Comparison of ENCODE assay signal across 35 cellular contexts in genomic region chr1:98992844-98993243, GRCh38. TPM values are rescaled to one million over a fixed set of nuclear protein-coding genes. Genes with fewer than 3 reads are reported as not detected.
"Had no signal": no experiment of that assay in that cellular context is flagged by ENCODE, and none has a peak within 500 bp of the region (broad histone marks: within the 10 kb centered on the region; RNA-seq: fewer than 3 reads in every experiment).

No MANE protein-coding gene starts in this region.

- H3K4me1 ChIP-seq: adrenal gland, body of pancreas, esophagus squamous epithelium, gastroesophageal sphincter, heart right ventricle had no signal

- H3K27me3 ChIP-seq: adrenal gland, body of pancreas, esophagus squamous epithelium, gastroesophageal sphincter had no signal

- H3K36me3 ChIP-seq: adrenal gland, esophagus squamous epithelium, gastroesophageal sphincter, heart right ventricle had no signal

- DNase-seq: activated CD4-positive, alpha-beta memory T cell treated with anti-CD3 and anti-CD28 coated beads for 36 hours; activated CD4-positive, alpha-beta T cell treated with anti-CD3 and anti-CD28 coated beads for 36 hours; activated CD4-positive, alpha-beta T cell treated with anti-CD3 and anti-CD28 coated beads, Interleukin-2, amount 10 ng/mL, durations not matched to agents 24 days and 14 days; activated CD4-positive, CD25-positive, alpha-beta regulatory T cell; activated CD4-positive, CD25-positive, alpha-beta regulatory T cell treated with anti-CD3 and anti-CD28 coated beads, Interleukin-2, amount 50 U/mL, for 72 hours; activated CD8-positive, alpha-beta memory T cell treated with anti-CD3 and anti-CD28 coated beads, Interleukin-2, amount 10 ng/mL, durations not matched to agents 7 days and 5 days; activated CD8-positive, alpha-beta memory T cell treated with anti-CD3 and anti-CD28 coated beads, Interleukin-2, amount 50 U/mL, for 4 hours; activated CD8-positive, alpha-beta T cell treated with anti-CD3 and anti-CD28 coated beads, Interleukin-2, amount 10 ng/mL, durations not matched to agents 7 days and 5 days; activated effector memory CD4-positive, alpha-beta T cell treated with anti-CD3 and anti-CD28 coated beads, Interleukin-2, amount 50 U/mL, for 16 hours; activated naive CD4-positive, alpha-beta T cell treated with anti-CD3 and anti-CD28 coated beads for 36 hours; activated naive CD8-positive, alpha-beta T cell treated with anti-CD3 and anti-CD28 coated beads for 36 hours; activated naive CD8-positive, alpha-beta T cell treated with anti-CD3 and anti-CD28 coated beads, Interleukin-2, amount 50 U/mL, for 24 hours; activated T-cell treated with anti-CD3 and anti-CD28 coated beads, Interleukin-2, amount 50 U/mL, for 1 hour; activated T-cell treated with anti-CD3 and anti-CD28 coated beads, Interleukin-2, amount 50 U/mL, for 48 hours; adrenal gland; amygdala; aorta; body of pancreas; caudate nucleus; cortex of kidney; dermis blood vessel endothelial cell; effector CD4-positive, alpha-beta T cell; esophagus squamous epithelium; heart right ventricle; T-helper 2 cell had no signal

- ATAC-seq: activated CD4-positive, alpha-beta T cell treated with anti-CD3 and anti-CD28 coated beads for 36 hours; activated CD8-positive, alpha-beta memory T cell treated with anti-CD3 and anti-CD28 coated beads, Interleukin-2, amount 10 ng/mL, durations not matched to agents 7 days and 5 days; activated CD8-positive, alpha-beta T cell treated with anti-CD3 and anti-CD28 coated beads, Interleukin-2, amount 10 ng/mL, durations not matched to agents 7 days and 5 days; activated naive CD8-positive, alpha-beta T cell treated with anti-CD3 and anti-CD28 coated beads, Interleukin-2, amount 50 U/mL, for 24 hours; body of pancreas; gastroesophageal sphincter; heart right ventricle had no signal

- H3K9me3 ChIP-seq: adrenal gland, body of pancreas, esophagus squamous epithelium, gastroesophageal sphincter, heart right ventricle had no signal

- H3K4me3 ChIP-seq: adrenal gland, body of pancreas, esophagus squamous epithelium, gastroesophageal sphincter, heart right ventricle had no signal

- H3K27ac ChIP-seq: adrenal gland, body of pancreas, esophagus squamous epithelium, gastroesophageal sphincter, heart right ventricle had no signal

- FAIRE-seq: colon, endometrium, endothelial cell of umbilical vein had no signal

RNA-seq across cellular contexts. Expression of gene PLPPR5, which starts 11.8 kb away (rescaled TPM):
- total RNA-seq: activated CD4-positive, alpha-beta memory T cell treated with anti-CD3 and anti-CD28 coated beads for 36 hours; activated CD4-positive, alpha-beta T cell treated with anti-CD3 and anti-CD28 coated beads for 36 hours; activated CD4-positive, alpha-beta T cell treated with anti-CD3 and anti-CD28 coated beads, Interleukin-2, amount 10 ng/mL, durations not matched to agents 24 days and 14 days; activated CD8-positive, alpha-beta memory T cell treated with anti-CD3 and anti-CD28 coated beads for 36 hours; activated CD8-positive, alpha-beta memory T cell treated with anti-CD3 and anti-CD28 coated beads, Interleukin-2, amount 10 ng/mL, durations not matched to agents 7 days and 5 days; activated CD8-positive, alpha-beta T cell treated with anti-CD3 and anti-CD28 coated beads, Interleukin-2, amount 10 ng/mL, durations not matched to agents 7 days and 5 days; activated naive CD4-positive, alpha-beta T cell treated with anti-CD3 and anti-CD28 coated beads for 36 hours; activated naive CD8-positive, alpha-beta T cell treated with anti-CD3 and anti-CD28 coated beads for 36 hours; activated T-helper 1 cell treated with anti-CD3 and anti-CD28 coated beads, Interleukin-12 subunit alpha, Interleukin-12 subunit beta, Interleukin-2, Interleukin-4 antibody, amounts not matched to agents 30 ng/mL and 10 ng/mL and 1 ng/mL, durations not matched to agents 14 hours and 24 hours and 36 hours; activated T-helper 2 cell treated with anti-CD3 and anti-CD28 coated beads, Interferon-gamma antibody, Interleukin-2, Interleukin-4, amounts not matched to agents 10 μg/mL and 5 μg/mL and 100 μg/mL, durations not matched to agents 14 hours and 24 hours and 36 hours; aorta; chondrocyte; dermis blood vessel endothelial cell; endothelial cell of umbilical vein; esophagus squamous epithelium; fibroblast of villous mesenchyme had no signal
- polyA plus RNA-seq: aorta, endothelial cell of umbilical vein, esophagus, heart right ventricle had no signal
